In the genomic region with DNA sequence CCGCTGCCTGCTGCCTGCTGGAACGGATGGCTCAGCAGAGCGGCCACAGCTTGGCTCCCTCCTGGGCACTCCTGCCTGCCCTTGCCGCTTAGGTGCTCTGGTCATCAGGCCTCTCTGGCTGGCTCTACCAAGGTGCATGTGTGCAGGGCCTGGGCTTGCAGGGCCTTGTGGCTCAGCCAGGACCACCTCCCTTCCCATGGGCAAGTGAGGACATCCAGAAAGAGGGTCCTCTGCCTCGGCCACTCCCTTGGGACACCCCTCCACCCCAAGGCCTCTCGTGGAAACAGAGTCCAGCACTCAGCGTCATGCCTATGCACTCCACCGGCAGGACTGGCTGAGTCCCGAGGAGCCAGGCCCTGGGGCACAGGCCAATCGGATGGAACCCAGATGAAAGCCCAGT, we compare ENCODE assay signal across 1 cellular context. TPM values are rescaled to one million over a fixed set of nuclear protein-coding genes. Genes with fewer than 3 reads are reported as not detected.
"Had no signal": no experiment of that assay in that cellular context is flagged by ENCODE, and none has a peak within 500 bp of the region (broad histone marks: within the 10 kb centered on the region; RNA-seq: fewer than 3 reads in every experiment).

No MANE protein-coding gene starts in this region.

RNA-seq across cellular contexts. Expression of a gene that starts 6.3 kb away (rescaled TPM):
- total RNA-seq: activated B cell treated with CpG ODN at 0.5 μM for 24 hours had no signal
